33 cellular contexts compared by ENCODE assay signal in genomic region chr17:42177684-42178083, GRCh38. TPM values are rescaled to one million over a fixed set of nuclear protein-coding genes. Genes with fewer than 3 reads are reported as not detected.
"Had no signal": no experiment of that assay in that cellular context is flagged by ENCODE, and none has a peak within 500 bp of the region (broad histone marks: within the 10 kb centered on the region; RNA-seq: fewer than 3 reads in every experiment).

No MANE protein-coding gene starts in this region.

- ATAC-seq: activated naive CD4-positive, alpha-beta T cell treated with anti-CD3 and anti-CD28 coated beads, Interleukin-2, amount 50 U/mL, for 72 hours; activated naive CD8-positive, alpha-beta T cell treated with anti-CD3 and anti-CD28 coated beads, Interleukin-2, amount 50 U/mL, for 24 hours; activated T-cell treated with anti-CD3 and anti-CD28 coated beads, Interleukin-2, amount 50 U/mL, for 4 hours; Panc1 had no signal

- H3K27ac Mint-ChIP-seq: activated CD4-positive, alpha-beta memory T cell treated with anti-CD3 and anti-CD28 coated beads for 36 hours; activated CD4-positive, alpha-beta T cell treated with anti-CD3 and anti-CD28 coated beads, Interleukin-2, amount 10 ng/mL, durations not matched to agents 7 days and 5 days; activated naive CD8-positive, alpha-beta T cell treated with anti-CD3 and anti-CD28 coated beads, Interleukin-2, amount 50 U/mL, for 24 hours; brain had no signal

- H3K4me1 ChIP-seq: SJCRH30 had no signal

- H3K4me3 ChIP-seq: SJCRH30 had no signal

- H3K4me3 Mint-ChIP-seq: activated CD4-positive, alpha-beta memory T cell treated with anti-CD3 and anti-CD28 coated beads for 36 hours; activated CD4-positive, alpha-beta T cell treated with anti-CD3 and anti-CD28 coated beads, Interleukin-2, amount 10 ng/mL, durations not matched to agents 7 days and 5 days; activated naive CD8-positive, alpha-beta T cell treated with anti-CD3 and anti-CD28 coated beads, Interleukin-2, amount 50 U/mL, for 24 hours; activated T-cell treated with anti-CD3 and anti-CD28 coated beads, Interleukin-2, amount 50 U/mL, for 4 hours; brain; central memory CD8-positive, alpha-beta T cell had no signal

- H3K36me3 Mint-ChIP-seq: activated CD4-positive, alpha-beta memory T cell treated with anti-CD3 and anti-CD28 coated beads for 36 hours; activated naive CD4-positive, alpha-beta T cell treated with anti-CD3 and anti-CD28 coated beads, Interleukin-2, amount 50 U/mL, for 72 hours had no signal

- H3K36me3 ChIP-seq: SJCRH30 had no signal

- H3K9me3 Mint-ChIP-seq: activated CD4-positive, alpha-beta memory T cell treated with anti-CD3 and anti-CD28 coated beads for 36 hours; activated CD4-positive, alpha-beta T cell treated with anti-CD3 and anti-CD28 coated beads, Interleukin-2, amount 10 ng/mL, durations not matched to agents 7 days and 5 days; activated naive CD4-positive, alpha-beta T cell treated with anti-CD3 and anti-CD28 coated beads, Interleukin-2, amount 50 U/mL, for 72 hours; activated naive CD8-positive, alpha-beta T cell treated with anti-CD3 and anti-CD28 coated beads, Interleukin-2, amount 50 U/mL, for 24 hours; activated T-cell treated with anti-CD3 and anti-CD28 coated beads, Interleukin-2, amount 50 U/mL, for 4 hours; central memory CD8-positive, alpha-beta T cell had no signal

- H3K27ac ChIP-seq: SJCRH30, VCaP had no signal

- H3K9me3 ChIP-seq: SK-N-SH had no signal

- DNase-seq: activated CD4-positive, alpha-beta memory T cell treated with anti-CD3 and anti-CD28 coated beads for 36 hours; activated CD4-positive, alpha-beta T cell treated with anti-CD3 and anti-CD28 coated beads, Interleukin-2, amount 10 ng/mL, durations not matched to agents 7 days and 5 days; activated CD4-positive, CD25-positive, alpha-beta regulatory T cell; activated CD8-positive, alpha-beta memory T cell treated with anti-CD3 and anti-CD28 coated beads for 24 hours; activated effector memory CD4-positive, alpha-beta T cell treated with anti-CD3 and anti-CD28 coated beads, Interleukin-2, amount 50 U/mL, for 16 hours; activated naive CD4-positive, alpha-beta T cell treated with Interleukin-2 at 50 U/mL for 16 hours; activated naive CD8-positive, alpha-beta T cell treated with anti-CD3 and anti-CD28 coated beads, Interleukin-2, amount 50 U/mL, for 24 hours; activated T-cell treated with anti-CD3 and anti-CD28 coated beads, Interleukin-2, amount 50 U/mL, for 4 hours; amniotic stem cell; MV-4-11; NCI-H1092 treated with DMSO at 0.1 percent for 48 hours; NCI-H1417 treated with DMSO at 0.1 percent for 48 hours; NCI-H1694; NCI-H2029; NCI-H345; NCI-H510A; NCI-H69; NK-92 treated with Interleukin-12 subunit alpha and Interleukin-12 subunit beta, amount 100 ng/mL, for 24 hours; OCI-M1; Right ventricle myocardium superior; RPMI8226; SJCRH30; SK-N-SH; T-helper 2 cell; T1000 had no signal

- H3K27me3 Mint-ChIP-seq: central memory CD8-positive, alpha-beta T cell had no signal

RNA-seq across cellular contexts. Expression of gene KCNH4, which starts 3.3 kb away (rescaled TPM):
- total RNA-seq: astrocyte, MCF 10A had no signal

RNA-seq across cellular contexts. Expression of gene HCRT, which starts 7.6 kb away (rescaled TPM):
- total RNA-seq: activated CD4-positive, alpha-beta memory T cell treated with anti-CD3 and anti-CD28 coated beads for 36 hours; activated CD4-positive, alpha-beta T cell treated with anti-CD3 and anti-CD28 coated beads, Interleukin-2, amount 10 ng/mL, durations not matched to agents 7 days and 5 days; activated naive CD4-positive, alpha-beta T cell treated with anti-CD3 and anti-CD28 coated beads, Interleukin-2, amount 50 U/mL, for 72 hours; activated T-cell treated with anti-CD3 and anti-CD28 coated beads, Interleukin-2, amount 50 U/mL, for 4 hours; astrocyte; LHCN-M2; MCF 10A; Right ventricle myocardium superior had no signal

RNA-seq across cellular contexts. Expression of gene HSPB9, which starts 55.1 kb away (rescaled TPM):
- total RNA-seq: activated CD4-positive, alpha-beta memory T cell treated with anti-CD3 and anti-CD28 coated beads for 36 hours; activated CD4-positive, alpha-beta T cell treated with anti-CD3 and anti-CD28 coated beads, Interleukin-2, amount 10 ng/mL, durations not matched to agents 7 days and 5 days; astrocyte; LHCN-M2; MCF 10A had no signal
